22 cellular contexts compared by ENCODE assay signal in the genomic region with DNA sequence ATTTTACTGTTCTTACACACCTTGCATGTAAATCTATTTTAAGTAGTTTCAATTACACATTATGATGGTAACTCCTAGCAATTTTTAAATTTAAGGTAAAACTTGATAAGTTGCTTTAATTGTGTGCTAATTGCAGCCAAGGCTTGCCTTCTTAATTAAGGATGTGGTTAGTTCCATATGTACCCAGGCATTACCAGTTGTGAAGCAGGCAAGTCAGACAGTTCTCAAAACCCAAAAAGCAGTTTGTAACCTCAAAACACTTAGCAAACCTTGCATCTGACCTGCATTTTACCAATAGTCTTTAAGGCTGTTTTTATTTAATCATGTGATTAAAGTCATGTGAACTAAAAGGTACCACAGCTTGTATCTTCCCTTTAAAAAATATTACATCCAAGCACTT.
DNase-seq lines count a peak whose midpoint lies in the region; ATAC-seq, FAIRE-seq and TF ChIP-seq lines count a peak whose summit lies in the region.
"Had no signal": no experiment of that assay in that cellular context is flagged by ENCODE, and none has a peak within 500 bp of the region (broad histone marks: within the 10 kb centered on the region; RNA-seq: fewer than 3 reads in every experiment).

No MANE protein-coding gene starts in this region.

- no peaks in the 10 kb centered on the region for H4K20me1 ChIP-seq in osteoblast (ENCODE audit: insufficient read depth, low read length)
- H4K20me1 ChIP-seq: BLaER1 treated with 17β-estradiol and CSF1 and Interleukin-3, amounts not matched to agents 10 nM and 100 nM had no signal

- TF ChIP-seq CTCF in D721Med (IDR thresholded peaks at IDR 0.05; ENCODE audit: insufficient read depth, missing control alignments) = no peak
- TF ChIP-seq CTCF in osteoblast (IDR thresholded peaks at IDR 0.05; ENCODE audit: extremely low read depth, low read depth, low read length) = no peak
- no peak for TF ChIP-seq CTCF in sigmoid colon (IDR thresholded peaks at IDR 0.05)

- no peaks in the 10 kb centered on the region for H3K9me3 ChIP-seq in osteoblast (ENCODE audit: low read depth, low read length)
- no peaks in the 10 kb centered on the region for H3K9me3 ChIP-seq in sigmoid colon
- H3K9me3 ChIP-seq: A549, Caco-2 had no signal

- FAIRE-seq in D721Med (lab: Jason Lieb, UNC) = peak; percentile 75
- FAIRE-seq: A549, G401.6, GM12891, GM19239 had no signal

- no peak overlapping the region for H3K4me3 ChIP-seq in Jurkat, Clone E6-1 (ENCODE audit: low read length)
- no peak overlapping the region for H3K4me3 ChIP-seq in osteoblast (ENCODE audit: insufficient read depth, low read length)
- no peak overlapping the region for H3K4me3 ChIP-seq in sigmoid colon
- H3K4me3 ChIP-seq: A549; BLaER1 treated with 17β-estradiol and CSF1 and Interleukin-3, amounts not matched to agents 10 nM and 100 nM had no signal

- no peak for TF ChIP-seq EP300 in sigmoid colon (IDR thresholded peaks at IDR 0.05)

- no peaks in the 10 kb centered on the region for H3K27me3 ChIP-seq in osteoblast (ENCODE audit: insufficient read depth, low read length)
- H3K27me3 ChIP-seq in sigmoid colon = no peaks in the 10 kb centered on the region
- H3K27me3 ChIP-seq: BLaER1 treated with 17β-estradiol and CSF1 and Interleukin-3, amounts not matched to agents 10 nM and 100 nM had no signal

- H3K4me2 ChIP-seq in osteoblast (ENCODE audit: insufficient read depth, low read length) = no peak overlapping the region
- H3K4me2 ChIP-seq: A549; BLaER1 treated with 17β-estradiol and CSF1 and Interleukin-3, amounts not matched to agents 10 nM and 100 nM had no signal

- H3K36me3 ChIP-seq in osteoblast (ENCODE audit: insufficient read depth, low read length) (no peaks in the 10 kb centered on the region), sigmoid colon (no peaks in the 10 kb centered on the region)
- H3K36me3 ChIP-seq: BLaER1 treated with 17β-estradiol and CSF1 and Interleukin-3, amounts not matched to agents 10 nM and 100 nM had no signal

- H3K79me2 ChIP-seq in osteoblast (ENCODE audit: insufficient read depth, low read length) = no peaks in the 10 kb centered on the region

- H3K27ac ChIP-seq in osteoblast (ENCODE audit: low read depth, low read length) (no peak overlapping the region), sigmoid colon (no peak overlapping the region)
- H3K27ac ChIP-seq: 22Rv1; A549; BLaER1 treated with 17β-estradiol and CSF1 and Interleukin-3, amounts not matched to agents 10 nM and 100 nM; C4-2B had no signal

- H2AFZ ChIP-seq in osteoblast (ENCODE audit: low read length) = no peak overlapping the region

- H3K4me1 ChIP-seq in osteoblast (ENCODE audit: insufficient read depth, low read length) = no peaks in the 10 kb centered on the region
- H3K4me1 ChIP-seq in sigmoid colon = no peaks in the 10 kb centered on the region
- H3K4me1 ChIP-seq: A549, Caco-2 had no signal

- intact Hi-C loops in sigmoid colon (cut with DNase I) = no loop called here

- ATAC-seq in GM18907 (IDR thresholded peaks at IDR 0.05; ENCODE audit: unreplicated experiment) = no peak
- ATAC-seq: A549; CD8-positive, alpha-beta T cell had no signal

- no peak for TF ChIP-seq POLR2A in sigmoid colon (IDR thresholded peaks at IDR 0.05)

- DNase-seq in D721Med (ENCODE audit: insufficient read length, low spot score) (no peak), osteoblast (ENCODE audit: insufficient read length, low spot score, missing footprints) (peak; percentile 1), sigmoid colon (no peak)
- DNase-seq in Jurkat, Clone E6-1 (ENCODE audit: low read depth, low spot score) = peak; percentile 52
- DNase-seq: AML-193; Caco-2; Calu3; CD4-positive, alpha-beta T cell; CD8-positive, alpha-beta T cell; DMS 273 treated with DMSO at 0.1 percent for 48 hours; DMS153; DMS53; DMS79; GF-D8 had no signal

Comparison
In these comparisons a context has a peak if more than half of its experiments do, and no peak if none do; other contexts are left out.
1. DNase-seq: peak in Jurkat, Clone E6-1 (single experiment) and osteoblast (single experiment); none in D721Med (single experiment) and sigmoid colon (single experiment).